2 cellular contexts compared by ENCODE assay signal in the genomic region with DNA sequence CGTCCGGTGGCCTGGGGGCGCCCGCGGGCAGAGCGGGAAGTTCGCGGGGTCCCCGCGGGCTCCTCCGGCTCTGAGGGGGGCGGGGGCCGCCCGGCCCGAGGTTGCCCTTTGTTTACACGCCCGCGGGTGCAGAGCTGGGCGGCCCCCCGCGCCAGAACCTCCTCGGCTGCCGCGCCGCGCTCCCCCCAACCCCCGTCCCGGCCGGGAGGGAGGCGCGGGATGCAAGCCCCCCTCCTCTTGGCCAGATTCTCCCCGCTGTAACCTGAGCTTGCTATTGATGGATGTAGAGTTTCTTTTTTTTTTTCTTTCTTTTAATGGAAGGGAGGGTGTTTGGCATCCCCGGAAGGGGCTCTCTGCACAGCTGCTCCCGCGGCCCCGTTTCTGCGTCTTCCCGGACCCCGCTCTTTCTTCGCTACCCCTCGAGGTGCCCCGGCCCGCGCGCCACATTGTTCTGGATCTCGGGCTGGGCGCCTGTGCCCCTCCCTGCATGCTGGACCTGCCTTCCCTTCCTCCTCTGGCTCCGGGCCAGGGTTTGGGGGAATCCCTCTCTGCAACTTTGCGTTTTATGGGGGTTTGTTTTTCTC.
TF ChIP-seq lines count a peak whose summit lies in the region.

No MANE protein-coding gene starts in this region.

TF ChIP-seq in GM23338, 12 proteins besides CTCF, POLR2A, EP300 and RAD21:
- TF ChIP-seq, protein P1, sequence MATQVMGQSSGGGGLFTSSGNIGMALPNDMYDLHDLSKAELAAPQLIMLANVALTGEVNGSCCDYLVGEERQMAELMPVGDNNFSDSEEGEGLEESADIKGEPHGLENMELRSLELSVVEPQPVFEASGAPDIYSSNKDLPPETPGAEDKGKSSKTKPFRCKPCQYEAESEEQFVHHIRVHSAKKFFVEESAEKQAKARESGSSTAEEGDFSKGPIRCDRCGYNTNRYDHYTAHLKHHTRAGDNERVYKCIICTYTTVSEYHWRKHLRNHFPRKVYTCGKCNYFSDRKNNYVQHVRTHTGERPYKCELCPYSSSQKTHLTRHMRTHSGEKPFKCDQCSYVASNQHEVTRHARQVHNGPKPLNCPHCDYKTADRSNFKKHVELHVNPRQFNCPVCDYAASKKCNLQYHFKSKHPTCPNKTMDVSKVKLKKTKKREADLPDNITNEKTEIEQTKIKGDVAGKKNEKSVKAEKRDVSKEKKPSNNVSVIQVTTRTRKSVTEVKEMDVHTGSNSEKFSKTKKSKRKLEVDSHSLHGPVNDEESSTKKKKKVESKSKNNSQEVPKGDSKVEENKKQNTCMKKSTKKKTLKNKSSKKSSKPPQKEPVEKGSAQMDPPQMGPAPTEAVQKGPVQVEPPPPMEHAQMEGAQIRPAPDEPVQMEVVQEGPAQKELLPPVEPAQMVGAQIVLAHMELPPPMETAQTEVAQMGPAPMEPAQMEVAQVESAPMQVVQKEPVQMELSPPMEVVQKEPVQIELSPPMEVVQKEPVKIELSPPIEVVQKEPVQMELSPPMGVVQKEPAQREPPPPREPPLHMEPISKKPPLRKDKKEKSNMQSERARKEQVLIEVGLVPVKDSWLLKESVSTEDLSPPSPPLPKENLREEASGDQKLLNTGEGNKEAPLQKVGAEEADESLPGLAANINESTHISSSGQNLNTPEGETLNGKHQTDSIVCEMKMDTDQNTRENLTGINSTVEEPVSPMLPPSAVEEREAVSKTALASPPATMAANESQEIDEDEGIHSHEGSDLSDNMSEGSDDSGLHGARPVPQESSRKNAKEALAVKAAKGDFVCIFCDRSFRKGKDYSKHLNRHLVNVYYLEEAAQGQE (IDR thresholded peaks at IDR 0.05; ENCODE audit: unreplicated experiment) = no peak
- no peak for TF ChIP-seq ZNF462 (CRISPR knock-in tag; IDR thresholded peaks at IDR 0.05)
- no peak for TF ChIP-seq NANOG (IDR thresholded peaks at IDR 0.05; ENCODE audit: borderline replicate concordance)
- no peak for TF ChIP-seq ETS1 (IDR thresholded peaks at IDR 0.05)
- no peak for TF ChIP-seq JUNB (IDR thresholded peaks at IDR 0.05; ENCODE audit: unreplicated experiment)
- TF ChIP-seq CREB1 (CRISPR knock-in tag; IDR thresholded peaks at IDR 0.05; ENCODE audit: low read depth) = 0 out of 2 replicates have a peak, but pooled peaks have one; percentile 27
- peak; percentile 47; the same call in 1 of the 2 replicates for TF ChIP-seq POLR2AphosphoS5 (IDR thresholded peaks at IDR 0.05; ENCODE audit: low read depth)
- no peak for TF ChIP-seq ZNF331 (CRISPR knock-in tag; IDR thresholded peaks at IDR 0.05; ENCODE audit: low read depth)

TF ChIP-seq in endothelial cell of umbilical vein, 7 proteins besides CTCF, POLR2A, EP300 and RAD21:
- TF ChIP-seq EZH2 (IDR thresholded peaks at IDR 0.05; ENCODE audit: borderline replicate concordance, low read depth, low read length, severe bottlenecking) (no peak), JUN (IDR thresholded peaks at IDR 0.05; ENCODE audit: borderline replicate concordance, insufficient read depth, insufficient read length, low read depth) (no peak), POLR2AphosphoS5 (IDR thresholded peaks at IDR 0.05; ENCODE audit: insufficient read depth, low read depth, low read length) (no peak), GATA2 (IDR thresholded peaks at IDR 0.05; ENCODE audit: insufficient read depth, insufficient read length, low read depth, low read length) (no peak), MYC (IDR thresholded peaks at IDR 0.05; ENCODE audit: low read depth, low read length) (no peak), FOS (IDR thresholded peaks at IDR 0.05; ENCODE audit: borderline replicate concordance, insufficient read depth, low read length) (no peak), MAX (IDR thresholded peaks at IDR 0.05; ENCODE audit: insufficient read depth, insufficient read length) (no peak)
